In genomic region chr9:128323786-128324185, GRCh38 we compare ENCODE assay signal across 9 cellular contexts. TPM values are rescaled to one million over a fixed set of nuclear protein-coding genes. Genes with fewer than 3 reads are reported as not detected.
DNase-seq lines count a peak whose midpoint lies in the region; ATAC-seq, FAIRE-seq and TF ChIP-seq lines count a peak whose summit lies in the region.
"Had no signal": no experiment of that assay in that cellular context is flagged by ENCODE, and none has a peak within 500 bp of the region (broad histone marks: within the 10 kb centered on the region; RNA-seq: fewer than 3 reads in every experiment).

No MANE protein-coding gene starts in this region.

- no peak overlapping the region for H4K12ac ChIP-seq in trophoblast cell (ENCODE audit: low read depth, low read length)

- no peak overlapping the region for H2BK5ac ChIP-seq in trophoblast cell (ENCODE audit: low read depth, low read length, poor library complexity)

- no peak overlapping the region for H3K23ac ChIP-seq in trophoblast cell (ENCODE audit: low read length)

- no peak overlapping the region for H2AK5ac ChIP-seq in trophoblast cell (ENCODE audit: low read length)

- H4K20me1 ChIP-seq in PC-3 (ENCODE audit: low read length) = no peaks in the 10 kb centered on the region

- no peak overlapping the region for H3K14ac ChIP-seq in trophoblast cell (ENCODE audit: low read length)

- DNase-seq in PC-3 (no peak), epithelial cell of esophagus (ENCODE audit: low read depth) (no peak), trophoblast cell (no peak), GM19240 (ENCODE audit: insufficient read length, low spot score) (no peak), cerebellar nuclear complex (lab: John Stamatoyannopoulos, UW) (no peak), dedifferentiated amniotic fluid mesenchymal stem cell (ENCODE audit: extremely low spot score) (no peak), GM12892 (ENCODE audit: insufficient read length) (no peak)
- DNase-seq: stimulated activated naive CD4-positive, alpha-beta T cell had no signal

- peak overlapping the region; percentile 85 for H3K4me3 ChIP-seq in PC-3 (ENCODE audit: low read length)
- peak overlapping the region; percentile 98 for H3K4me3 ChIP-seq in epithelial cell of esophagus (ENCODE audit: low read length)
- no peak overlapping the region for H3K4me3 ChIP-seq in trophoblast cell (ENCODE audit: low read depth, low read length)

- no peak for TF ChIP-seq CTCF in PC-3 (conservative IDR thresholded peaks at IDR 0.05; ENCODE audit: low read depth, low read length)
- no peak for TF ChIP-seq CTCF in epithelial cell of esophagus (IDR thresholded peaks at IDR 0.05; ENCODE audit: insufficient read depth, low read depth, low read length, missing control alignments)

- POLR2A ChIA-PET in PC-3 (lab: Charles Lee; ENCODE audit: unreplicated experiment) = no interaction called here

- H3K18ac ChIP-seq in trophoblast cell (ENCODE audit: low read length) = no peak overlapping the region

- FAIRE-seq in GM12892 (lab: Jason Lieb, UNC) = no peak

- intact Hi-C loops in PC-3 (cut with micrococcal nuclease) = loop anchor here (2.0 kb wide), 2 partner anchors 17 to 29 kb away; partner anchors contain the start of gene SLC27A4

- no peak overlapping the region for H3K27ac ChIP-seq in PC-3 (ENCODE audit: low read length)
- no peak overlapping the region for H3K27ac ChIP-seq in trophoblast cell (ENCODE audit: low read depth, low read length)

- no peaks in the 10 kb centered on the region for H3F3A ChIP-seq in PC-3 (ENCODE audit: low read length, unreplicated experiment)

- H3K79me2 ChIP-seq in PC-3 (ENCODE audit: low read length) (peaks cover 41% of the 10 kb centered on the region), trophoblast cell (ENCODE audit: control insufficient read depth, insufficient read depth, low read length, poor library complexity) (peaks cover 7% of the 10 kb centered on the region)

- H2BK120ac ChIP-seq in trophoblast cell (ENCODE audit: insufficient read depth, low read length, poor library complexity) = no peak overlapping the region

- H2BK12ac ChIP-seq in trophoblast cell (ENCODE audit: low read length) = no peak overlapping the region

- 0 out of 2 replicates have a peak, but pooled peaks cover 4% of the 10 kb centered on the region for H3K36me3 ChIP-seq in ES-I3 (ENCODE audit: insufficient read depth, low read length)
- peaks cover 4% of the 10 kb centered on the region; the same call in 1 of the 2 replicates for H3K36me3 ChIP-seq in PC-3 (ENCODE audit: low read depth, low read length)
- H3K36me3 ChIP-seq in trophoblast cell (ENCODE audit: control insufficient read depth in 1 of 2, insufficient read depth in 2 of 2, low read length in 2 of 2) = peaks cover 19 to 29% of the 10 kb centered on the region in 2 experiments

- no peak overlapping the region for H2AFZ ChIP-seq in PC-3 (ENCODE audit: low read length)
- no peak overlapping the region for H2AFZ ChIP-seq in trophoblast cell (ENCODE audit: insufficient read depth, low read length, poor library complexity)

- H3K9me3 ChIP-seq in ES-I3 (ENCODE audit: control insufficient read depth, insufficient read depth, low read length) (no peaks in the 10 kb centered on the region), PC-3 (ENCODE audit: low read length) (no peaks in the 10 kb centered on the region), trophoblast cell (ENCODE audit: insufficient read depth, low read depth, low read length) (no peaks in the 10 kb centered on the region)

- H3K4me2 ChIP-seq in PC-3 (ENCODE audit: low read length) (peak overlapping the region; percentile 85), trophoblast cell (ENCODE audit: low read length) (peak overlapping the region; percentile 70)

- no peaks in the 10 kb centered on the region for H3K27me3 ChIP-seq in PC-3 (ENCODE audit: low read length)
- no peaks in the 10 kb centered on the region for H3K27me3 ChIP-seq in trophoblast cell (ENCODE audit: insufficient read depth, low read length)

- TF ChIP-seq POLR2A in GM12892 (IDR thresholded peaks at IDR 0.05; ENCODE audit: low read depth, low read length) = no peak

- peaks cover 6% of the 10 kb centered on the region; the same call in 1 of the 2 replicates for H3K4me1 ChIP-seq in ES-I3 (ENCODE audit: insufficient read depth, low read length)
- H3K4me1 ChIP-seq in PC-3 (ENCODE audit: insufficient read depth, low read length) = peaks cover 6% of the 10 kb centered on the region; the same call in 1 of the 2 replicates
- peaks cover 9% of the 10 kb centered on the region in 2 experiments for H3K4me1 ChIP-seq in trophoblast cell (ENCODE audit: control insufficient read depth in 1 of 2, insufficient read depth in 2 of 2, low read length in 2 of 2)

- H3K9ac ChIP-seq in ES-I3 (ENCODE audit: low read depth, low read length) = peak overlapping the region; percentile 94; the same call in 1 of the 2 replicates
- peak overlapping the region; percentile 95 for H3K9ac ChIP-seq in PC-3 (ENCODE audit: low read length)
- no peak overlapping the region for H3K9ac ChIP-seq in trophoblast cell (ENCODE audit: low read length)

- H4K91ac ChIP-seq in trophoblast cell (ENCODE audit: low read depth, low read length) = no peak overlapping the region

- CTCF ChIA-PET in PC-3 (lab: Charles Lee) = no interaction called here

- BruUV-seq in PC-3 (replicated peaks; lab: Mats Ljungman, UMichigan) = no TSS peak

- H3K79me1 ChIP-seq in trophoblast cell (ENCODE audit: low read length) = peaks cover 3% of the 10 kb centered on the region

- H3K4ac ChIP-seq in trophoblast cell (ENCODE audit: low read depth, low read length) = no peak overlapping the region

- no peak overlapping the region for H4K8ac ChIP-seq in trophoblast cell (ENCODE audit: low read depth, low read length)

- no CpG with 5 or more reads among the region's 12 CpGs for WGBS in trophoblast cell (ENCODE audit: extremely low coverage, insufficient coverage, insufficient read length)

- no peaks in the 10 kb centered on the region for H3K9me2 ChIP-seq in PC-3 (replicated peaks; ENCODE audit: low read length)

- no peak for ATAC-seq in PC-3

RNA-seq across cellular contexts. Expression of gene COQ4, which starts 1.1 kb away (rescaled TPM):
- total RNA-seq in PC-3 (2014; rRNA removed) = 28.1 and 31.3 TPM in 2 replicates
- 24.9 and 26.1 TPM in 2 replicates for polyA plus RNA-seq in trophoblast cell (2013)
- polyA plus RNA-seq in GM12892 (2012; ENCODE audit: missing spikeins) = 24.3 TPM

RNA-seq across cellular contexts. Expression of gene TRUB2, which starts 1.5 kb away (rescaled TPM):
- total RNA-seq in PC-3 (2014; rRNA removed) = 24.9 and 32.2 TPM in 2 replicates
- 13.3 and 13.9 TPM in 2 replicates for polyA plus RNA-seq in trophoblast cell (2013)
- 24.5 TPM for polyA plus RNA-seq in GM12892 (2012; ENCODE audit: missing spikeins)

RNA-seq across cellular contexts. Expression of gene SLC27A4, which starts 16.5 kb away (rescaled TPM):
- 39.1 and 41.1 TPM in 2 replicates for total RNA-seq in PC-3 (2014; rRNA removed)
- 15.7 and 17.3 TPM in 2 replicates for polyA plus RNA-seq in trophoblast cell (2013)
- polyA plus RNA-seq in GM12892 (2012; ENCODE audit: missing spikeins) = 2.8 TPM

RNA-seq across cellular contexts. Expression of gene URM1, which starts 47.4 kb away (rescaled TPM):
- total RNA-seq in PC-3 (2014; rRNA removed) = 29.1 and 35.7 TPM in 2 replicates
- polyA plus RNA-seq in trophoblast cell (2013) = 35.0 and 35.4 TPM in 2 replicates
- 41.0 TPM for polyA plus RNA-seq in GM12892 (2012; ENCODE audit: missing spikeins)

RNA-seq across cellular contexts. Expression of gene SWI5, which starts 47.7 kb away (rescaled TPM):
- total RNA-seq in PC-3 (2014; rRNA removed) = 63.1 and 66.8 TPM in 2 replicates
- 42.0 and 44.4 TPM in 2 replicates for polyA plus RNA-seq in trophoblast cell (2013)
- 21.3 TPM for polyA plus RNA-seq in GM12892 (2012; ENCODE audit: missing spikeins)
